ENCODE assay signal across 11 cellular contexts in genomic region chr1:2277741-2278488, GRCh38. TPM values are rescaled to one million over a fixed set of nuclear protein-coding genes. Genes with fewer than 3 reads are reported as not detected.
A peak's percentile ranks its signal among the peaks of the same experiment; 100 is the strongest.
DNase-seq lines count a peak whose midpoint lies in the region; ATAC-seq, FAIRE-seq and TF ChIP-seq lines count a peak whose summit lies in the region.
"Had no signal": no experiment of that assay in that cellular context is flagged by ENCODE, and none has a peak within 500 bp of the region (broad histone marks: within the 10 kb centered on the region; RNA-seq: fewer than 3 reads in every experiment).

No MANE protein-coding gene starts in this region.

- DNase-seq in GM23338 (ENCODE audit: low spot score) (no peak), kidney (peak; percentile 73), ACHN (no peak), GM19239 (ENCODE audit: insufficient read length, low spot score) (no peak)
- no peak for DNase-seq in central memory CD8-positive, alpha-beta T cell (ENCODE audit: low spot score in 2 of 2)
- DNase-seq in effector CD4-positive, alpha-beta T cell, result no peak
- DNase-seq: NK-92 treated with Interleukin-12 subunit alpha and Interleukin-12 subunit beta, amount 100 ng/mL, for 24 hours had no signal

- peaks cover 7% of the 10 kb centered on the region; the same call in 2 of the 3 replicates for H3K9me3 Mint-ChIP-seq in GM23338
- H3K9me3 Mint-ChIP-seq in central memory CD8-positive, alpha-beta T cell, result no peaks in the 10 kb centered on the region
- H3K9me3 Mint-ChIP-seq: activated T-helper 1 cell treated with anti-CD3 and anti-CD28 coated beads, Interleukin-12 subunit alpha, Interleukin-12 subunit beta, Interleukin-2, Interleukin-4 antibody, amounts not matched to agents 30 ng/mL and 10 ng/mL and 1 ng/mL, durations not matched to agents 14 hours and 24 hours and 36 hours had no signal

- H3K27ac ChIP-seq in GM23338 (ENCODE audit: low read depth) (peak overlapping the region; percentile 93), kidney (ENCODE audit: low read depth in 2 of 2, low read length in 2 of 2) (peak overlapping the region in 1 of 2 donors; percentile 23), skin epidermis (peak overlapping the region in 17 of 21 experiments; percentile 11 to 80 (median 57))

- peak overlapping the region; percentile 96 for H3K27ac Mint-ChIP-seq in GM23338
- peak overlapping the region; percentile 35 for H3K27ac Mint-ChIP-seq in central memory CD8-positive, alpha-beta T cell (ENCODE audit: low read depth)
- H3K27ac Mint-ChIP-seq: activated T-helper 1 cell treated with anti-CD3 and anti-CD28 coated beads, Interleukin-12 subunit alpha, Interleukin-12 subunit beta, Interleukin-2, Interleukin-4 antibody, amounts not matched to agents 30 ng/mL and 10 ng/mL and 1 ng/mL, durations not matched to agents 14 hours and 24 hours and 36 hours had no signal

- H3K4me3 ChIP-seq in GM23338 (peak overlapping the region; percentile 34; the same call in 1 of the 2 replicates), kidney (ENCODE audit: low read length in 2 of 2) (no peak overlapping the region), skin epidermis (no peak overlapping the region)

- FAIRE-seq in kidney (lab: Jason Lieb, UNC) (no peak), GM19239 (lab: Jason Lieb, UNC) (no peak)
- FAIRE-seq: D721Med had no signal

- ATAC-seq in GM23338, result peak; percentile 6
- ATAC-seq in central memory CD8-positive, alpha-beta T cell (replicated peaks; ENCODE audit: extremely low read depth, poor library complexity, severe bottlenecking), result no peak
- ATAC-seq in GM19455 (IDR thresholded peaks at IDR 0.05; ENCODE audit: unreplicated experiment), result no peak

- H3F3A ChIP-seq in GM23338 (replicated peaks; ENCODE audit: low read depth), result 0 out of 2 replicates have a peak, but pooled peaks cover 21% of the 10 kb centered on the region

- H3K9ac ChIP-seq in kidney (ENCODE audit: low read length in 2 of 2), result no peak overlapping the region

- H3K36me3 ChIP-seq in GM23338 (ENCODE audit: insufficient read depth) (no peaks in the 10 kb centered on the region; the same call in 1 of the 2 replicates), kidney (ENCODE audit: control insufficient read depth in 1 of 2, insufficient read depth in 2 of 2, low read length in 2 of 2) (peaks cover 3 to 4% of the 10 kb centered on the region in 2 donors)

- no peak for TF ChIP-seq CTCF in GM23338 (conservative IDR thresholded peaks at IDR 0.05; ENCODE audit: low read depth in 2 of 2)
- TF ChIP-seq CTCF in kidney (IDR thresholded peaks at IDR 0.05; ENCODE audit: borderline replicate concordance, extremely low read depth, insufficient read depth), result no peak

- H2AFZ ChIP-seq in GM23338, result no peak overlapping the region

- peak overlapping the region; percentile 7; the same call in 1 of the 3 replicates for H3K4me3 Mint-ChIP-seq in GM23338
- no peak overlapping the region for H3K4me3 Mint-ChIP-seq in central memory CD8-positive, alpha-beta T cell
- H3K4me3 Mint-ChIP-seq: activated T-helper 1 cell treated with anti-CD3 and anti-CD28 coated beads, Interleukin-12 subunit alpha, Interleukin-12 subunit beta, Interleukin-2, Interleukin-4 antibody, amounts not matched to agents 30 ng/mL and 10 ng/mL and 1 ng/mL, durations not matched to agents 14 hours and 24 hours and 36 hours had no signal

- intact Hi-C loops in kidney (cut with DNase I), result no loop called here

- H3K4me1 Mint-ChIP-seq in GM23338, result peaks cover 56% of the 10 kb centered on the region
- H3K4me1 Mint-ChIP-seq in central memory CD8-positive, alpha-beta T cell, result peaks cover 12% of the 10 kb centered on the region

- no peaks in the 10 kb centered on the region for H3K9me2 ChIP-seq in GM23338 (ENCODE audit: insufficient read depth)

- in situ Hi-C loops in ACHN (cut with HindIII; ENCODE audit: low pct_ligation_motif_present, low pct_unique_long_range_greater_than_20kb, low sequenced_read_pairs), result no loop called here

- no peaks in the 10 kb centered on the region for H3K9me3 ChIP-seq in kidney (ENCODE audit: control insufficient read depth in 1 of 2, low read length in 2 of 2)

- peaks cover 2% of the 10 kb centered on the region; the same call in 1 of the 2 replicates for H4K20me1 ChIP-seq in GM23338 (replicated peaks; ENCODE audit: insufficient read depth)

- peak overlapping the region; percentile 73; the same call in 1 of the 2 replicates for H3K4me2 ChIP-seq in GM23338

- no peaks in the 10 kb centered on the region for H3K27me3 ChIP-seq in GM23338 (ENCODE audit: insufficient read depth)

- H3K27me3 Mint-ChIP-seq in GM23338 (ENCODE audit: insufficient read depth, low read depth, poor library complexity), result peaks cover 26% of the 10 kb centered on the region
- H3K27me3 Mint-ChIP-seq in central memory CD8-positive, alpha-beta T cell, result no peaks in the 10 kb centered on the region

- H3K36me3 Mint-ChIP-seq in GM23338 (ENCODE audit: low read depth), result peaks cover 27% of the 10 kb centered on the region
- H3K36me3 Mint-ChIP-seq in central memory CD8-positive, alpha-beta T cell (ENCODE audit: insufficient read depth), result peaks cover 20% of the 10 kb centered on the region

- H3K79me2 ChIP-seq in GM23338 (replicated peaks; ENCODE audit: insufficient read depth), result peaks cover 69% of the 10 kb centered on the region

- H3K4me1 ChIP-seq in GM23338 (ENCODE audit: insufficient read depth) (peaks cover 46% of the 10 kb centered on the region), kidney (ENCODE audit: control insufficient read depth in 1 of 2, insufficient read depth in 1 of 2, low read depth in 1 of 2, low read length in 2 of 2) (peaks cover 49 to 60% of the 10 kb centered on the region in 2 donors)

TF ChIP-seq in GM23338, 12 proteins besides CTCF, POLR2A, EP300 and RAD21 (continues in another document):
- TF ChIP-seq CREB1 (CRISPR knock-in tag; IDR thresholded peaks at IDR 0.05; ENCODE audit: low read depth) (no peak), ZNF331 (CRISPR knock-in tag; IDR thresholded peaks at IDR 0.05; ENCODE audit: low read depth) (no peak), POLR2AphosphoS5 (IDR thresholded peaks at IDR 0.05; ENCODE audit: low read depth) (no peak), NANOG (IDR thresholded peaks at IDR 0.05; ENCODE audit: borderline replicate concordance) (no peak), STAT1 (IDR thresholded peaks at IDR 0.05; ENCODE audit: unreplicated experiment) (no peak), EZH2phosphoT487 (IDR thresholded peaks at IDR 0.05; ENCODE audit: unreplicated experiment) (no peak), EZH2 (IDR thresholded peaks at IDR 0.05; ENCODE audit: low read depth, unreplicated experiment) (no peak)

RNA-seq across cellular contexts. Expression of gene SKI, which starts 49.8 kb away (rescaled TPM):
- 62.8 and 66.8 TPM in 2 replicates for total RNA-seq in GM23338 (2014; rRNA removed; shearing (Covaris generic))
- polyA plus RNA-seq in GM23338 (2016; fragmentation: Nextera tagmentation; extraction: Ambion mirVana) (9.3 and 10.4 TPM in 2 replicates), kidney (ENCODE audit: insufficient read depth, low read depth, low replicate concordance) (9.2 TPM)
- 78.6 TPM for total RNA-seq in kidney
